8 cellular contexts compared by ENCODE assay signal in the genomic region with DNA sequence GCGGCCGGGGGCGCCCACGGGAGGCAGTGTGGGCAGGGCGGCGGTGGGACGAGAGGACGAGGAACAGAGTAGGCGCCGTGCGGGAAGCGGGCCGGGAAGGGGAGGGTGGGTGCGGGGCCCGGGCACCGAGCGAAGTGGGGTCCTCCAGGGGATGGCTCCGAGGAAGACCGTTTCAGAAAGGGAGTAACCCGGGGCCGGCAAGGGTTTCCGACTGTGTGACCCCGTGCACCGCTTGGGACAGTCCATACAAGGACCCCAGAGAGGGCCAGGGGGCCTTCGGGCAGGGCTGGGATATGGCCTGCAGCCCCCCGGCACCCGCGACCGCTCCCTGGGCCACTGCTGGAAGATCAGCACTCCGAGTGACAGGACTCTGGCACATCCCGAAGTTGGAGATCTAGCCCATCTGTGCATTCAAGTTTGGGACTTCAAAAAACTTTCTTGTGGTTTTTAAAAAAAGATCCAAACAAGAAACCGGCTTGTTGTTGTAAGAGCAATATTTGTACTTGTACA. TPM values are rescaled to one million over a fixed set of nuclear protein-coding genes. Genes with fewer than 3 reads are reported as not detected.
A peak's percentile ranks its signal among the peaks of the same experiment; 100 is the strongest.
DNase-seq lines count a peak whose midpoint lies in the region; ATAC-seq and TF ChIP-seq lines count a peak whose summit lies in the region.

No MANE protein-coding gene starts in this region.

- peaks cover 18% of the 10 kb centered on the region for H3K4me1 ChIP-seq in skeletal muscle satellite cell (ENCODE audit: control insufficient read depth, insufficient read depth, low read length)

- peaks cover 14% of the 10 kb centered on the region for H3K4me1 Mint-ChIP-seq in activated naive CD8-positive, alpha-beta T cell (ENCODE audit: low read depth)

- H3K9me3 ChIP-seq in skeletal muscle satellite cell (replicated peaks; ENCODE audit: low read length) = no peaks in the 10 kb centered on the region

- peak overlapping the region; percentile 81 for H3K4me3 Mint-ChIP-seq in activated naive CD8-positive, alpha-beta T cell

- H3K27me3 ChIP-seq in skeletal muscle satellite cell (ENCODE audit: control insufficient read depth, insufficient read depth, low read length) = no peaks in the 10 kb centered on the region

- H3K9me3 Mint-ChIP-seq in activated naive CD8-positive, alpha-beta T cell (ENCODE audit: low read depth) = no peaks in the 10 kb centered on the region

- DNase-seq in AG20443 (ENCODE audit: low spot score) (peak; percentile 34), hepatic stellate cell (ENCODE audit: low spot score) (peak; percentile 64), HUDEP-2 (lab: John Stamatoyannopoulos, UW; ENCODE audit: unreplicated experiment in 76 of 76) (no peak), GM20000 (ENCODE audit: low spot score) (no peak)

- H3K4me3 ChIP-seq in skeletal muscle satellite cell (ENCODE audit: low read length) = peak overlapping the region; percentile 86

- ATAC-seq in HG03521 (IDR thresholded peaks at IDR 0.05; ENCODE audit: unreplicated experiment) (peak; percentile 21), HG02870 (IDR thresholded peaks at IDR 0.05; ENCODE audit: unreplicated experiment) (no peak)

- peak overlapping the region; percentile 98 for H3K4me2 ChIP-seq in skeletal muscle satellite cell (ENCODE audit: low read length)

- no peak overlapping the region for H3K27ac Mint-ChIP-seq in activated naive CD8-positive, alpha-beta T cell

- H3K36me3 ChIP-seq in skeletal muscle satellite cell (ENCODE audit: insufficient read depth, low read length) = no peaks in the 10 kb centered on the region

- peak overlapping the region; percentile 81 for H3K9ac ChIP-seq in skeletal muscle satellite cell (ENCODE audit: low read depth, low read length)

- no peaks in the 10 kb centered on the region for H3K36me3 Mint-ChIP-seq in activated naive CD8-positive, alpha-beta T cell

- H3K27me3 Mint-ChIP-seq in activated naive CD8-positive, alpha-beta T cell = peaks cover 5% of the 10 kb centered on the region

- no peak for TF ChIP-seq CTCF in GM20000 (IDR thresholded peaks at IDR 0.05; ENCODE audit: extremely low read depth, missing control alignments)

RNA-seq across cellular contexts. Expression of gene TSPAN9, which starts 0.4 kb away (rescaled TPM):
- 5.8 and 15.9 TPM in 2 replicates for total RNA-seq in skeletal muscle satellite cell (2012; rRNA removed)

Comparison
In these comparisons a context has a peak if more than half of its experiments do, and no peak if none do; other contexts are left out.
1. DNase-seq: peak in AG20443 (single experiment) and hepatic stellate cell (single experiment); none in HUDEP-2 (0 of 76) and GM20000 (single experiment).